Comparison of ENCODE assay signal across 16 cellular contexts in the genomic region with DNA sequence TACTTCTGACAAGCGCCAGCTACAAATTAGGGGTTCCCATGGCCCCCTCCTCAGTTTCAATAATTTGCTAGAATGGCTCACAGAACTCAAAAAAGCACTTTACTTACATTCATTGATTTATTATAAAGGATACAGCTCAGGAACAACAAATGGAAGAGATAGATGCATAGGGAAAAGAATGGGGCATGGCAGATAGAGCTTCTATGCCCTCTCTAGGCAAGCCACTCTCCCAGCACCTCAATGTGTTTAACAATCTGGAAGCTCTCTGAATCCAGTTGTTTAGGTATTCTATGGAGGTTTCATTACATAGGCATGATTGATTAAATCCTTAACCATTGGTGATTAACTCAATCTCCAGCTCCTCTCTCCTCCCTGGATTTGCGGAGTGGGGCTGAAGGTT.
DNase-seq lines count a peak whose midpoint lies in the region; ATAC-seq and TF ChIP-seq lines count a peak whose summit lies in the region.
"Had no signal": no experiment of that assay in that cellular context is flagged by ENCODE, and none has a peak within 500 bp of the region (broad histone marks: within the 10 kb centered on the region; RNA-seq: fewer than 3 reads in every experiment).

No MANE protein-coding gene starts in this region.

- H3K9me3 Mint-ChIP-seq in osteocyte (ENCODE audit: unreplicated experiment) = no peaks in the 10 kb centered on the region

- H3K4me2 ChIP-seq in PC-3 (ENCODE audit: low read length) = no peak overlapping the region

- TF ChIP-seq CTCF in PC-3 (conservative IDR thresholded peaks at IDR 0.05; ENCODE audit: low read depth, low read length) = peak; percentile 51
- peak; percentile 15 for TF ChIP-seq CTCF in epithelial cell of esophagus (IDR thresholded peaks at IDR 0.05; ENCODE audit: insufficient read depth, low read depth, low read length, missing control alignments)
- TF ChIP-seq CTCF in osteocyte (IDR thresholded peaks at IDR 0.05) = peak; percentile 49

- H3K36me3 Mint-ChIP-seq in osteocyte (ENCODE audit: unreplicated experiment) = no peaks in the 10 kb centered on the region

- DNase-seq in NCI-H2171 treated with DMSO at 0.1 percent for 48 hours (lab: John Stamatoyannopoulos, UW) (peak; percentile 4), NCI-H2171 (lab: John Stamatoyannopoulos, UW) (no peak), PC-3 (peak; percentile 30), epithelial cell of esophagus (ENCODE audit: low read depth) (peak; percentile 6), osteocyte (ENCODE audit: extremely low spot score, unreplicated experiment) (no peak), GOT3 (lab: John Stamatoyannopoulos, UW) (no peak)
- DNase-seq in activated CD4-positive, alpha-beta T cell treated with anti-CD3 and anti-CD28 coated beads for 1 hour = no peak
- DNase-seq: activated CD8-positive, alpha-beta memory T cell treated with anti-CD3 and anti-CD28 coated beads, Interleukin-2, amount 50 U/mL, for 4 hours; activated naive CD4-positive, alpha-beta T cell treated with Interleukin-2 at 50 U/mL for 16 hours; NCI-H187; NCI-H526 treated with DMSO at 0.1 percent for 48 hours; psoas muscle; T-helper 1 cell had no signal

- H3K9ac ChIP-seq in PC-3 (ENCODE audit: low read length) = no peak overlapping the region

- POLR2A ChIA-PET in PC-3 (lab: Charles Lee; ENCODE audit: unreplicated experiment) = no interaction called here

- H3K4me3 ChIP-seq in PC-3 (ENCODE audit: low read length) (no peak overlapping the region), epithelial cell of esophagus (ENCODE audit: low read length) (no peak overlapping the region)
- H3K4me3 ChIP-seq: psoas muscle had no signal

- no TSS peak for BruUV-seq in PC-3 (replicated peaks; lab: Mats Ljungman, UMichigan)

- no peaks in the 10 kb centered on the region for H3K36me3 ChIP-seq in PC-3 (ENCODE audit: low read depth, low read length)

- intact Hi-C loops in PC-3 (cut with micrococcal nuclease) = no loop called here

- H3K79me2 ChIP-seq in PC-3 (ENCODE audit: low read length) = no peaks in the 10 kb centered on the region

- no peaks in the 10 kb centered on the region for H3K27me3 Mint-ChIP-seq in osteocyte (ENCODE audit: unreplicated experiment)

- no peak overlapping the region for H3K27ac Mint-ChIP-seq in osteocyte (ENCODE audit: unreplicated experiment)

- no peak overlapping the region for H3K27ac ChIP-seq in PC-3 (ENCODE audit: low read length)
- H3K27ac ChIP-seq: psoas muscle, RWPE1 had no signal

- H3F3A ChIP-seq in PC-3 (ENCODE audit: low read length, unreplicated experiment) = no peaks in the 10 kb centered on the region

- CTCF ChIA-PET in PC-3 (lab: Charles Lee) = interaction anchor here (1.1 kb wide), 1 partner anchor 503 kb away, joined by 4 read pairs; no protein-coding TSS in a partner anchor

- no peak for ATAC-seq in PC-3
- ATAC-seq in HG03108 (IDR thresholded peaks at IDR 0.05; ENCODE audit: unreplicated experiment) = no peak
- ATAC-seq: activated CD4-positive, CD25-positive, alpha-beta regulatory T cell treated with anti-CD3 and anti-CD28 coated beads, Interleukin-2, amount 50 U/mL, for 24 hours; psoas muscle had no signal

- peaks cover 59% of the 10 kb centered on the region for H3K27me3 ChIP-seq in PC-3 (ENCODE audit: low read length)

- H3K4me3 Mint-ChIP-seq in osteocyte (ENCODE audit: unreplicated experiment) = no peak overlapping the region

- no peaks in the 10 kb centered on the region for H3K4me1 ChIP-seq in PC-3 (ENCODE audit: insufficient read depth, low read length)
- H3K4me1 ChIP-seq: psoas muscle had no signal

- no peaks in the 10 kb centered on the region for H3K4me1 Mint-ChIP-seq in osteocyte (ENCODE audit: unreplicated experiment)

- no peak overlapping the region for H2AFZ ChIP-seq in PC-3 (ENCODE audit: low read length)

- no peaks in the 10 kb centered on the region for H3K9me2 ChIP-seq in PC-3 (replicated peaks; ENCODE audit: low read length)

- no peaks in the 10 kb centered on the region for H4K20me1 ChIP-seq in PC-3 (ENCODE audit: low read length)

- H3K9me3 ChIP-seq in PC-3 (ENCODE audit: low read length) = no peaks in the 10 kb centered on the region; the same call in 1 of the 2 replicates
- H3K9me3 ChIP-seq: psoas muscle had no signal

Comparison
In these comparisons a context has a peak if more than half of its experiments do, and no peak if none do; other contexts are left out.
1. DNase-seq: peak in NCI-H2171 treated with DMSO at 0.1 percent for 48 hours (single experiment), PC-3 (single experiment) and epithelial cell of esophagus (single experiment); none in NCI-H2171 (single experiment), osteocyte (single experiment), activated CD4-positive, alpha-beta T cell treated with anti-CD3 and anti-CD28 coated beads for 1 hour (single experiment) and GOT3 (single experiment).
2. Peak in every context shown above with its lines, with median percentiles within 50 percentile points of each other: CTCF ChIP-seq.